In the genomic region with DNA sequence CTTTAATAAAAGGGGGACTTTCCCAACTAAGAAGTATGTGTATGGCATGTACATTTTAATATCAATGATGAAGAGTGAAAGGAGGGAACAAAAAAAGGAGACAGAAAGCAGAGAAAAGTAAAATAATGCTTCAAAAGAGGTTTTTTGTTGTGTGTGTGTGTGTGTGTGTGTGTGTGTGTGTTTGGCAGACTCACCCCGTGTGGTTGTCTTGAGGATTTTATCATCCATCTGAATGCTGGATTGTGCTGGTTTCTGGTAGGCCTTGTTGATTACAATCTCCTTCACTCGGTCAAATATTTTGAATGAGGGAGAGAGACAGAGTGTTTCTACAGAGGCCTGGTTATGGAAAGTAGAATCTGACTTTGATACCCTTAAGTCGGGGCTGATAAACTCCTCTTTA, we compare ENCODE assay signal across 21 cellular contexts.
A peak's percentile ranks its signal among the peaks of the same experiment; 100 is the strongest.
DNase-seq lines count a peak whose midpoint lies in the region; ATAC-seq, FAIRE-seq and TF ChIP-seq lines count a peak whose summit lies in the region.
"Had no signal": no experiment of that assay in that cellular context is flagged by ENCODE, and none has a peak within 500 bp of the region (broad histone marks: within the 10 kb centered on the region; RNA-seq: fewer than 3 reads in every experiment).

No MANE protein-coding gene starts in this region.

- no peak for TF ChIP-seq CTCF in Loucy (conservative IDR thresholded peaks at IDR 0.05; ENCODE audit: low read length)
- no peak for TF ChIP-seq CTCF in K562 (IDR thresholded peaks at IDR 0.05 in 2 of 3, conservative IDR thresholded peaks at IDR 0.05 in 1 of 3; ENCODE audit: insufficient read depth in 2 of 3, low read depth in 1 of 3, low read length in 3 of 3)
- TF ChIP-seq CTCF in parathyroid adenoma (IDR thresholded peaks at IDR 0.05), result no peak
- TF ChIP-seq CTCF in upper lobe of left lung (IDR thresholded peaks at IDR 0.05), result no peak

- H4K20me1 ChIP-seq in Loucy (ENCODE audit: insufficient read depth, low read length, poor library complexity, severe bottlenecking) (no peaks in the 10 kb centered on the region), K562 (replicated peaks; ENCODE audit: control insufficient read depth, insufficient read depth, low read length) (no peaks in the 10 kb centered on the region)
- H4K20me1 ChIP-seq: BLaER1 had no signal

- in situ Hi-C loops in K562 (cut with MboI), result no loop called here

- H3K9ac ChIP-seq in Loucy (ENCODE audit: low read depth, low read length, poor library complexity, severe bottlenecking) (no peak overlapping the region), K562 (ENCODE audit: insufficient read depth in 1 of 2, low read depth in 2 of 2, low read length in 2 of 2) (no peak overlapping the region), parathyroid adenoma (no peak overlapping the region)
- H3K9ac ChIP-seq: BLaER1 had no signal

- FAIRE-seq in GM18507 (lab: Jason Lieb, UNC), result peak; percentile 31
- peak; percentile 62 for FAIRE-seq in K562 (lab: Jason Lieb, UNC)
- FAIRE-seq: A549, G401.6, H54 had no signal

- BruUV-seq in K562 (replicated peaks; lab: Mats Ljungman, UMichigan), result no TSS peak

- DNase-seq in GM18507 (ENCODE audit: extremely low spot score, insufficient read length, low read depth) (no peak), K562 (ENCODE audit: extremely low read depth in 1 of 4, low spot score in 3 of 4) (peak in 1 of 4 experiments; percentile 22), SIG-M5 treated with dmso at 0.1 percent for 504 hours (lab: John Stamatoyannopoulos, UW; ENCODE audit: unreplicated experiment) (no peak), AG08396 (ENCODE audit: low spot score) (no peak), upper lobe of left lung (no peak)
- DNase-seq: 8988T; ACHN; Caco-2; CD4-positive, CD25-positive, alpha-beta regulatory T cell; CD8-positive, alpha-beta T cell; DMS153; DND-41; GOT3 had no signal

- intact Hi-C loops in K562 (cut with micrococcal nuclease), result no loop called here

- CTCF ChIA-PET in K562 (lab: Yijun Ruan, JAX; ENCODE audit: low intra/inter-chr PET ratio), result no interaction called here

- no peaks in the 10 kb centered on the region for H3K36me3 ChIP-seq in Loucy (ENCODE audit: insufficient read depth, low read length)
- no peaks in the 10 kb centered on the region for H3K36me3 ChIP-seq in K562 (ENCODE audit: control insufficient read depth, insufficient read depth, low read length)
- no peaks in the 10 kb centered on the region for H3K36me3 ChIP-seq in parathyroid adenoma (ENCODE audit: control insufficient read depth, insufficient read depth, low read length)
- no peaks in the 10 kb centered on the region for H3K36me3 ChIP-seq in upper lobe of left lung
- H3K36me3 ChIP-seq: BLaER1, HAP-1 had no signal

- H3K27ac ChIP-seq in K562 (ENCODE audit: extremely low read depth, low read depth, low read length), result peak overlapping the region; percentile 11; the same call in 1 of the 3 replicates
- peak overlapping the region; percentile 9 for H3K27ac ChIP-seq in parathyroid adenoma
- no peak overlapping the region for H3K27ac ChIP-seq in upper lobe of left lung
- H3K27ac ChIP-seq: A549, BLaER1, C4-2B had no signal

- no peaks in the 10 kb centered on the region for H3K4me1 ChIP-seq in Loucy (ENCODE audit: insufficient read depth, low read length, poor library complexity, severe bottlenecking)
- H3K4me1 ChIP-seq in K562 (replicated peaks in 1 of 2; ENCODE audit: control insufficient read depth in 2 of 2, insufficient read depth in 2 of 2, low read length in 2 of 2), result peaks cover 3 to 12% of the 10 kb centered on the region in 2 experiments; a peak in 4 of 5 replicates
- no peaks in the 10 kb centered on the region for H3K4me1 ChIP-seq in parathyroid adenoma
- no peaks in the 10 kb centered on the region for H3K4me1 ChIP-seq in upper lobe of left lung
- H3K4me1 ChIP-seq: A549, BLaER1, Caco-2, HAP-1 had no signal

- H2AFZ ChIP-seq in Loucy (ENCODE audit: low read length), result 0 out of 2 replicates have a peak overlapping the region, but pooled peaks have one; percentile 9
- peak overlapping the region; percentile 67 for H2AFZ ChIP-seq in K562 (ENCODE audit: low read depth, low read length)
- no peak overlapping the region for H2AFZ ChIP-seq in parathyroid adenoma

- TF ChIP-seq EP300 in K562 (IDR thresholded peaks at IDR 0.05; ENCODE audit: low read length) (no peak), upper lobe of left lung (IDR thresholded peaks at IDR 0.05) (no peak)

- POLR2A ChIA-PET in K562 (lab: Yijun Ruan, JAX), result interaction anchor here (0.7 to 1.5 kb wide), 3 partner anchors 9 to 15 kb away, joined by 3 to 6 read pairs (median 5); no protein-coding TSS in a partner anchor

- H3K9me1 ChIP-seq in K562 (ENCODE audit: control insufficient read depth, insufficient read depth, low read length), result no peaks in the 10 kb centered on the region

- ATAC-seq in K562, result no peak; the same call in 2 of the 3 replicates
- no peak for ATAC-seq in upper lobe of left lung (ENCODE audit: low FRiP score in 2 of 2)
- ATAC-seq: A549; CD8-positive, alpha-beta T cell had no signal

- H3K79me2 ChIP-seq in Loucy (ENCODE audit: insufficient read depth, low read length), result no peaks in the 10 kb centered on the region
- H3K79me2 ChIP-seq in K562 (ENCODE audit: control insufficient read depth, insufficient read depth, low read length), result no peaks in the 10 kb centered on the region
- no peaks in the 10 kb centered on the region for H3K79me2 ChIP-seq in parathyroid adenoma

- no peaks in the 10 kb centered on the region for H3K27me3 ChIP-seq in Loucy (ENCODE audit: insufficient read depth, low read length, poor library complexity, severe bottlenecking)
- H3K27me3 ChIP-seq in K562 (ENCODE audit: control insufficient read depth in 2 of 2, insufficient read depth in 2 of 2, low read length in 2 of 2), result no peaks in the 10 kb centered on the region
- H3K27me3 ChIP-seq in parathyroid adenoma (ENCODE audit: control insufficient read depth, insufficient read depth, low read length), result no peaks in the 10 kb centered on the region
- H3K27me3 ChIP-seq in upper lobe of left lung, result no peaks in the 10 kb centered on the region
- H3K27me3 ChIP-seq: BLaER1 had no signal

- TF ChIP-seq POLR2A in K562 (conservative IDR thresholded peaks at IDR 0.05) (no peak), upper lobe of left lung (IDR thresholded peaks at IDR 0.05) (no peak)

- H3K4me2 ChIP-seq in Loucy (ENCODE audit: low read depth, low read length, poor library complexity, severe bottlenecking), result no peak overlapping the region
- H3K4me2 ChIP-seq in K562 (ENCODE audit: insufficient read depth, low read length), result no peak overlapping the region
- H3K4me2 ChIP-seq in parathyroid adenoma (ENCODE audit: low read length), result peak overlapping the region; percentile 31
- H3K4me2 ChIP-seq: A549, BLaER1 had no signal

- no peaks in the 10 kb centered on the region for H3F3A ChIP-seq in Loucy (ENCODE audit: low read depth)

- 8% methylated on average over 3 of the region's 3 CpGs for WGBS in K562 (ENCODE audit: insufficient coverage, low coverage, missing lambda C conversion rate)
- 74 to 76% methylated on average over 3 of the region's 3 CpGs for WGBS in upper lobe of left lung, 2 donors

- H3K9me3 ChIP-seq in Loucy (ENCODE audit: insufficient read depth, low read depth, low read length), result no peaks in the 10 kb centered on the region
- H3K9me3 ChIP-seq in K562 (replicated peaks; ENCODE audit: control insufficient read depth, insufficient read depth, low read depth, low read length), result no peaks in the 10 kb centered on the region
- no peaks in the 10 kb centered on the region for H3K9me3 ChIP-seq in parathyroid adenoma (ENCODE audit: control insufficient read depth, low read length)
- no peaks in the 10 kb centered on the region for H3K9me3 ChIP-seq in upper lobe of left lung
- H3K9me3 ChIP-seq: A549, BLaER1, Caco-2, HAP-1 had no signal

- no peaks in the 10 kb centered on the region for H3K9me2 ChIP-seq in Loucy (replicated peaks; ENCODE audit: low read depth, low read length)

- no peak overlapping the region for H3K4me3 ChIP-seq in Loucy (ENCODE audit: low read length, poor library complexity, severe bottlenecking)
- no peak overlapping the region for H3K4me3 ChIP-seq in K562
- H3K4me3 ChIP-seq in parathyroid adenoma (ENCODE audit: low read depth, low read length), result no peak overlapping the region
- no peak overlapping the region for H3K4me3 ChIP-seq in upper lobe of left lung
- H3K4me3 ChIP-seq: A549, BLaER1, HAP-1 had no signal

- no peak for TF ChIP-seq RAD21 in K562 (CRISPR knock-in tag; conservative IDR thresholded peaks at IDR 0.05 in 1 of 2, IDR thresholded peaks at IDR 0.05 in 1 of 2)

TF ChIP-seq in K562, 482 proteins besides CTCF, POLR2A, EP300 and RAD21 (continues in another document):
- TF ChIP-seq SRSF7 (optimal IDR thresholded peaks at IDR 0.05; ENCODE audit: low read depth, low read length) (no peak), NFYB (IDR thresholded peaks at IDR 0.05; ENCODE audit: extremely low read depth, insufficient read length) (no peak), NFATC3 (IDR thresholded peaks at IDR 0.05) (no peak), BRD9 (IDR thresholded peaks at IDR 0.05; ENCODE audit: low read depth, partially characterized antibody) (peak; percentile 32), SMARCE1 (IDR thresholded peaks at IDR 0.05) (peak; percentile 54; the same call in 1 of the 2 replicates), XRCC4 (IDR thresholded peaks at IDR 0.05; ENCODE audit: extremely low read depth, insufficient read depth, insufficient read length) (no peak)
- TF ChIP-seq, protein P1, sequence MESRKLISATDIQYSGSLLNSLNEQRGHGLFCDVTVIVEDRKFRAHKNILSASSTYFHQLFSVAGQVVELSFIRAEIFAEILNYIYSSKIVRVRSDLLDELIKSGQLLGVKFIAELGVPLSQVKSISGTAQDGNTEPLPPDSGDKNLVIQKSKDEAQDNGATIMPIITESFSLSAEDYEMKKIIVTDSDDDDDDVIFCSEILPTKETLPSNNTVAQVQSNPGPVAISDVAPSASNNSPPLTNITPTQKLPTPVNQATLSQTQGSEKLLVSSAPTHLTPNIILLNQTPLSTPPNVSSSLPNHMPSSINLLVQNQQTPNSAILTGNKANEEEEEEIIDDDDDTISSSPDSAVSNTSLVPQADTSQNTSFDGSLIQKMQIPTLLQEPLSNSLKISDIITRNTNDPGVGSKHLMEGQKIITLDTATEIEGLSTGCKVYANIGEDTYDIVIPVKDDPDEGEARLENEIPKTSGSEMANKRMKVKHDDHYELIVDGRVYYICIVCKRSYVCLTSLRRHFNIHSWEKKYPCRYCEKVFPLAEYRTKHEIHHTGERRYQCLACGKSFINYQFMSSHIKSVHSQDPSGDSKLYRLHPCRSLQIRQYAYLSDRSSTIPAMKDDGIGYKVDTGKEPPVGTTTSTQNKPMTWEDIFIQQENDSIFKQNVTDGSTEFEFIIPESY (CRISPR knock-in tag; IDR thresholded peaks at IDR 0.05), result no peak

Comparison
In these comparisons a context has a peak if more than half of its experiments do, and no peak if none do; other contexts are left out.
1. H3K27ac ChIP-seq: peak in K562 (single experiment) and parathyroid adenoma (single experiment); none in upper lobe of left lung (0 of 4).